In genomic region chrX:154397888-154398667, GRCh38 we compare ENCODE assay signal across 1 cellular context.
TF ChIP-seq lines count a peak whose summit lies in the region.

Gene RPL10 (plus strand): TSS chrX:154398377. CDS start chrX:154398520, 143 bp downstream.

TF ChIP-seq in HepG2, 621 proteins besides CTCF, POLR2A, EP300 and RAD21 (continued from another document and continues in another):
- TF ChIP-seq, protein P1, sequence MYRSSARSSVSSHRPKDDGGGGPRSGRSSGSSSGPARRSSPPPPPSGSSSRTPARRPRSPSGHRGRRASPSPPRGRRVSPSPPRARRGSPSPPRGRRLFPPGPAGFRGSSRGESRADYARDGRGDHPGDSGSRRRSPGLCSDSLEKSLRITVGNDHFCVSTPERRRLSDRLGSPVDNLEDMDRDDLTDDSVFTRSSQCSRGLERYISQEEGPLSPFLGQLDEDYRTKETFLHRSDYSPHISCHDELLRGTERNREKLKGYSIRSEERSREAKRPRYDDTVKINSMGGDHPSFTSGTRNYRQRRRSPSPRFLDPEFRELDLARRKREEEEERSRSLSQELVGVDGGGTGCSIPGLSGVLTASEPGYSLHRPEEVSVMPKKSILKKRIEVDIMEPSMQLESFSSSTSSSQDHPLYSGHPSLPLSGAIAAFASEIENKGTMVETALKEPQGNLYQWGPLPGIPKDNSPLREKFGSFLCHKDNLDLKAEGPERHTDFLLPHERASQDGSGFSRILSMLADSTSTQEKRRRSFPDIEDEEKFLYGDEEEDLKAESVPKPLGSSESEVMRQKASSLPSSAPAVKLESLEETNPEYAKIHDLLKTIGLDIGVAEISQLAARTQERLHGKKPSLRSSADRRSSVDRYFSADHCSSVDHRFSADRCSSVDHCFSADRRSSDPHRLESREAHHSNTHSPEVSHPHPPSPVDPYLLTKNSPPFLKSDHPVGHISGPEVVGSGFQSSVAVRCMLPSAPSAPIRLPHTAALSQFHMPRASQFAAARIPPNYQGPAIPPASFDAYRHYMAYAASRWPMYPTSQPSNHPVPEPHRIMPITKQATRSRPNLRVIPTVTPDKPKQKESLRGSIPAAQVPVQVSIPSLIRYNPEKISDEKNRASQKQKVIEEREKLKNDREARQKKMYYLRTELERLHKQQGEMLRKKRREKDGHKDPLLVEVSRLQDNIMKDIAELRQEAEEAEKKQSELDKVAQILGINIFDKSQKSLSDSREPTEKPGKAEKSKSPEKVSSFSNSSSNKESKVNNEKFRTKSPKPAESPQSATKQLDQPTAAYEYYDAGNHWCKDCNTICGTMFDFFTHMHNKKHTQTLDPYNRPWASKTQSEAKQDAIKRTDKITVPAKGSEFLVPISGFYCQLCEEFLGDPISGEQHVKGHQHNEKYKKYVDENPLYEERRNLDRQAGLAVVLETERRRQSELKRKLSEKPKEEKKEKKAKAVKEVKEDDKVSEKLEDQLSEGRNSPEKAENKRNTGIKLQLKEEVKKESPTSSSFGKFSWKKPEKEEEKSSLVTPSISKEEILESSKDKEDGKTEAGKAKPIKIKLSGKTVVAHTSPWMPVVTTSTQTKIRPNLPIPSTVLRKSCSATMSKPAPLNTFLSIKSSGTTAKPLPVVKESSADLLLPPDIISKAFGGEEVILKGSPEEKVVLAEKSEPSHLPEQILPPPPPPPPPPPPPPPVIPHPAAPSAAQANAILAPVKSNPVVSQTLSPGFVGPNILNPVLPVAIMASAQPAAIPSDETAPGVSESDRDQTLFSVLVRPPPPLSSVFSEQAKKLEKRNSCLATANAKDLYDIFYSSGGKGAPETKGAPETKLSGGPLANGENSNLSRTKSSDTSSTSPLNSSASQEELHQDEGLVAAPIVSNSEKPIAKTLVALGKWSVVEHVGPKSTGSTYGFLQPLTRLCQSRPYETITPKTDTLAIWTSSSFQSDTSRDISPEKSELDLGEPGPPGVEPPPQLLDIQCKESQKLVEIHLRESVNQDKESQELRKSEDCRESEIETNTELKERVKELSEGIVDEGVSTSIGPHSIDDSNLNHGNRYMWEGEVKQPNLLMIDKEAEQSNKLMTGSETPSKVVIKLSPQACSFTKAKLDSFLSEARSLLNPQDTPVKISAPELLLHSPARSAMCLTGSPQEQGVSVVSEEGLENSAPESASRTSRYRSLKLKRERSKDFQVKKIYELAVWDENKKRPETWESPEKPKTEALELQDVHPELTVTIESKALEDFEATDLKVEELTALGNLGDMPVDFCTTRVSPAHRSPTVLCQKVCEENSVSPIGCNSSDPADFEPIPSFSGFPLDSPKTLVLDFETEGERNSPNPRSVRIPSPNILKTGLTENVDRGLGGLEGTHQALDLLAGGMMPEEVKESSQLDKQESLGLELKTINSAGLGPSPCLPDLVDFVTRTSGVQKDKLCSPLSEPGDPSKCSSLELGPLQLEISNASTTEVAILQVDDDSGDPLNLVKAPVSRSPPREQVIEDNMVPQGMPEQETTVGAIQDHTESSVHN (CRISPR knock-in tag; IDR thresholded peaks at IDR 0.05), result no peak
- no peak for TF ChIP-seq SP5 (CRISPR knock-in tag; IDR thresholded peaks at IDR 0.05; ENCODE audit: borderline replicate concordance, low read depth)
- no peak for TF ChIP-seq ZFP90 (CRISPR knock-in tag; IDR thresholded peaks at IDR 0.05; ENCODE audit: borderline replicate concordance)
- TF ChIP-seq SPEN (CRISPR knock-in tag; IDR thresholded peaks at IDR 0.05; ENCODE audit: low read depth), result peak; percentile 70
- 0 out of 2 replicates have a peak, but pooled peaks have one; percentile 66 for TF ChIP-seq ZNF569 (CRISPR knock-in tag; IDR thresholded peaks at IDR 0.05; ENCODE audit: borderline replicate concordance)
- no peak for TF ChIP-seq ESRRA (CRISPR knock-in tag; IDR thresholded peaks at IDR 0.05; ENCODE audit: low read depth)
- peak; percentile 28; the same call in 1 of the 2 replicates for TF ChIP-seq MEF2D (CRISPR knock-in tag; IDR thresholded peaks at IDR 0.05)
- TF ChIP-seq, protein P2, sequence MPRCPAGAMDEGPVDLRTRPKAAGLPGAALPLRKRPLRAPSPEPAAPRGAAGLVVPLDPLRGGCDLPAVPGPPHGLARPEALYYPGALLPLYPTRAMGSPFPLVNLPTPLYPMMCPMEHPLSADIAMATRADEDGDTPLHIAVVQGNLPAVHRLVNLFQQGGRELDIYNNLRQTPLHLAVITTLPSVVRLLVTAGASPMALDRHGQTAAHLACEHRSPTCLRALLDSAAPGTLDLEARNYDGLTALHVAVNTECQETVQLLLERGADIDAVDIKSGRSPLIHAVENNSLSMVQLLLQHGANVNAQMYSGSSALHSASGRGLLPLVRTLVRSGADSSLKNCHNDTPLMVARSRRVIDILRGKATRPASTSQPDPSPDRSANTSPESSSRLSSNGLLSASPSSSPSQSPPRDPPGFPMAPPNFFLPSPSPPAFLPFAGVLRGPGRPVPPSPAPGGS (CRISPR knock-in tag; IDR thresholded peaks at IDR 0.05), result no peak
- TF ChIP-seq ZNF446 (CRISPR knock-in tag; IDR thresholded peaks at IDR 0.05), result no peak
- TF ChIP-seq GABPA (IDR thresholded peaks at IDR 0.05; ENCODE audit: low read depth, low read length), result no peak
- peak; percentile 81 for TF ChIP-seq GABPA (CRISPR knock-in tag; IDR thresholded peaks at IDR 0.05; ENCODE audit: low read depth)
- no peak for TF ChIP-seq RARG (CRISPR knock-in tag; IDR thresholded peaks at IDR 0.05; ENCODE audit: low read depth)
- TF ChIP-seq, protein P3, sequence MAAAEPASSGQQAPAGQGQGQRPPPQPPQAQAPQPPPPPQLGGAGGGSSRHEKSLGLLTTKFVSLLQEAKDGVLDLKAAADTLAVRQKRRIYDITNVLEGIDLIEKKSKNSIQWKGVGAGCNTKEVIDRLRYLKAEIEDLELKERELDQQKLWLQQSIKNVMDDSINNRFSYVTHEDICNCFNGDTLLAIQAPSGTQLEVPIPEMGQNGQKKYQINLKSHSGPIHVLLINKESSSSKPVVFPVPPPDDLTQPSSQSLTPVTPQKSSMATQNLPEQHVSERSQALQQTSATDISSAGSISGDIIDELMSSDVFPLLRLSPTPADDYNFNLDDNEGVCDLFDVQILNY (CRISPR knock-in tag; conservative IDR thresholded peaks at IDR 0.05), result no peak
- no peak for TF ChIP-seq ZNF580 (CRISPR knock-in tag; IDR thresholded peaks at IDR 0.05; ENCODE audit: borderline replicate concordance, low read depth)
- TF ChIP-seq SOX6 (IDR thresholded peaks at IDR 0.05), result no peak
- TF ChIP-seq SOX6 (CRISPR knock-in tag; IDR thresholded peaks at IDR 0.05), result no peak
- TF ChIP-seq, protein P4, sequence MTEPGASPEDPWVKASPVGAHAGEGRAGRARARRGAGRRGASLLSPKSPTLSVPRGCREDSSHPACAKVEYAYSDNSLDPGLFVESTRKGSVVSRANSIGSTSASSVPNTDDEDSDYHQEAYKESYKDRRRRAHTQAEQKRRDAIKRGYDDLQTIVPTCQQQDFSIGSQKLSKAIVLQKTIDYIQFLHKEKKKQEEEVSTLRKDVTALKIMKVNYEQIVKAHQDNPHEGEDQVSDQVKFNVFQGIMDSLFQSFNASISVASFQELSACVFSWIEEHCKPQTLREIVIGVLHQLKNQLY (CRISPR knock-in tag; IDR thresholded peaks at IDR 0.05), result no peak
- TF ChIP-seq IRX3 (CRISPR knock-in tag; IDR thresholded peaks at IDR 0.05; ENCODE audit: borderline replicate concordance, low read depth), result no peak
- peak; percentile 84 for TF ChIP-seq ATF1 (CRISPR knock-in tag; IDR thresholded peaks at IDR 0.05)
- TF ChIP-seq ZNF761 (CRISPR knock-in tag; conservative IDR thresholded peaks at IDR 0.05), result no peak
- TF ChIP-seq SOX5 (CRISPR knock-in tag; IDR thresholded peaks at IDR 0.05; ENCODE audit: borderline replicate concordance), result 0 out of 2 replicates have a peak, but pooled peaks have one; percentile 23
- no peak for TF ChIP-seq FIP1L1 (IDR thresholded peaks at IDR 0.05; ENCODE audit: borderline replicate concordance, insufficient read depth, low read depth, low read length)
- TF ChIP-seq ZSCAN22 (CRISPR knock-in tag; IDR thresholded peaks at IDR 0.05), result no peak
- TF ChIP-seq ZNF773 (CRISPR knock-in tag; IDR thresholded peaks at IDR 0.05; ENCODE audit: borderline replicate concordance), result no peak
- no peak for TF ChIP-seq DBP (CRISPR knock-in tag; IDR thresholded peaks at IDR 0.05; ENCODE audit: not compliant biosample characterization)
- TF ChIP-seq ZBTB7A (CRISPR knock-in tag; IDR thresholded peaks at IDR 0.05), result 0 out of 2 replicates have a peak, but pooled peaks have one; percentile 37
- no peak for TF ChIP-seq ATRX (CRISPR knock-in tag; IDR thresholded peaks at IDR 0.05; ENCODE audit: borderline replicate concordance)
- TF ChIP-seq ZNF567 (CRISPR knock-in tag; IDR thresholded peaks at IDR 0.05; ENCODE audit: borderline replicate concordance), result no peak
- TF ChIP-seq KAT2B (IDR thresholded peaks at IDR 0.05; ENCODE audit: borderline replicate concordance, low read depth, low read length), result no peak
- no peak for TF ChIP-seq ZNF570 (CRISPR knock-in tag; IDR thresholded peaks at IDR 0.05; ENCODE audit: borderline replicate concordance)
- no peak for TF ChIP-seq CC2D1A (CRISPR knock-in tag; IDR thresholded peaks at IDR 0.05)
- no peak for TF ChIP-seq ZNF724P (CRISPR knock-in tag; IDR thresholded peaks at IDR 0.05; ENCODE audit: borderline replicate concordance)
- TF ChIP-seq, protein P5, sequence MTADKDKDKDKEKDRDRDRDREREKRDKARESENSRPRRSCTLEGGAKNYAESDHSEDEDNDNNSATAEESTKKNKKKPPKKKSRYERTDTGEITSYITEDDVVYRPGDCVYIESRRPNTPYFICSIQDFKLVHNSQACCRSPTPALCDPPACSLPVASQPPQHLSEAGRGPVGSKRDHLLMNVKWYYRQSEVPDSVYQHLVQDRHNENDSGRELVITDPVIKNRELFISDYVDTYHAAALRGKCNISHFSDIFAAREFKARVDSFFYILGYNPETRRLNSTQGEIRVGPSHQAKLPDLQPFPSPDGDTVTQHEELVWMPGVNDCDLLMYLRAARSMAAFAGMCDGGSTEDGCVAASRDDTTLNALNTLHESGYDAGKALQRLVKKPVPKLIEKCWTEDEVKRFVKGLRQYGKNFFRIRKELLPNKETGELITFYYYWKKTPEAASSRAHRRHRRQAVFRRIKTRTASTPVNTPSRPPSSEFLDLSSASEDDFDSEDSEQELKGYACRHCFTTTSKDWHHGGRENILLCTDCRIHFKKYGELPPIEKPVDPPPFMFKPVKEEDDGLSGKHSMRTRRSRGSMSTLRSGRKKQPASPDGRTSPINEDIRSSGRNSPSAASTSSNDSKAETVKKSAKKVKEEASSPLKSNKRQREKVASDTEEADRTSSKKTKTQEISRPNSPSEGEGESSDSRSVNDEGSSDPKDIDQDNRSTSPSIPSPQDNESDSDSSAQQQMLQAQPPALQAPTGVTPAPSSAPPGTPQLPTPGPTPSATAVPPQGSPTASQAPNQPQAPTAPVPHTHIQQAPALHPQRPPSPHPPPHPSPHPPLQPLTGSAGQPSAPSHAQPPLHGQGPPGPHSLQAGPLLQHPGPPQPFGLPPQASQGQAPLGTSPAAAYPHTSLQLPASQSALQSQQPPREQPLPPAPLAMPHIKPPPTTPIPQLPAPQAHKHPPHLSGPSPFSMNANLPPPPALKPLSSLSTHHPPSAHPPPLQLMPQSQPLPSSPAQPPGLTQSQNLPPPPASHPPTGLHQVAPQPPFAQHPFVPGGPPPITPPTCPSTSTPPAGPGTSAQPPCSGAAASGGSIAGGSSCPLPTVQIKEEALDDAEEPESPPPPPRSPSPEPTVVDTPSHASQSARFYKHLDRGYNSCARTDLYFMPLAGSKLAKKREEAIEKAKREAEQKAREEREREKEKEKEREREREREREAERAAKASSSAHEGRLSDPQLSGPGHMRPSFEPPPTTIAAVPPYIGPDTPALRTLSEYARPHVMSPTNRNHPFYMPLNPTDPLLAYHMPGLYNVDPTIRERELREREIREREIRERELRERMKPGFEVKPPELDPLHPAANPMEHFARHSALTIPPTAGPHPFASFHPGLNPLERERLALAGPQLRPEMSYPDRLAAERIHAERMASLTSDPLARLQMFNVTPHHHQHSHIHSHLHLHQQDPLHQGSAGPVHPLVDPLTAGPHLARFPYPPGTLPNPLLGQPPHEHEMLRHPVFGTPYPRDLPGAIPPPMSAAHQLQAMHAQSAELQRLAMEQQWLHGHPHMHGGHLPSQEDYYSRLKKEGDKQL (CRISPR knock-in tag; IDR thresholded peaks at IDR 0.05; ENCODE audit: low read depth), result no peak
- no peak for TF ChIP-seq SRY (CRISPR knock-in tag; IDR thresholded peaks at IDR 0.05)
- TF ChIP-seq PPARG (CRISPR knock-in tag; conservative IDR thresholded peaks at IDR 0.05), result no peak
- TF ChIP-seq ZNF432 (CRISPR knock-in tag; IDR thresholded peaks at IDR 0.05; ENCODE audit: borderline replicate concordance), result no peak
- no peak for TF ChIP-seq ZNF704 (CRISPR knock-in tag; IDR thresholded peaks at IDR 0.05; ENCODE audit: borderline replicate concordance)
- no peak for TF ChIP-seq ZNF703 (CRISPR knock-in tag; IDR thresholded peaks at IDR 0.05; ENCODE audit: borderline replicate concordance)
